25 cellular contexts compared by ENCODE assay signal in genomic region chr2:185050804-185051203, GRCh38.
"Had no signal": no experiment of that assay in that cellular context is flagged by ENCODE, and none has a peak within 500 bp of the region (broad histone marks: within the 10 kb centered on the region; RNA-seq: fewer than 3 reads in every experiment).

No MANE protein-coding gene starts in this region.

- H3K9me3 ChIP-seq: ovary, psoas muscle, right lobe of liver, thoracic aorta, thyroid gland, tibial nerve, upper lobe of left lung, vagina had no signal

- H3K4me2 ChIP-seq: neural progenitor cell had no signal

- H3K9ac ChIP-seq: neural progenitor cell, parathyroid adenoma had no signal

- H3K4me1 ChIP-seq: neural progenitor cell, parathyroid adenoma, psoas muscle, right lobe of liver, sigmoid colon, stomach, thyroid gland, tibial nerve, upper lobe of left lung, vagina had no signal

- H3K79me2 ChIP-seq: parathyroid adenoma had no signal

- ATAC-seq: natural killer cell; psoas muscle; right cardiac atrium; right lobe of liver; stimulated activated effector memory CD8-positive, alpha-beta T cell treated with anti-CD3 and anti-CD28 coated beads, Interleukin-12 subunit alpha, Interleukin-12 subunit beta, amount 100 ng/mL, for 72 hours; stimulated activated naive B cell treated with anti-CD40 and anti-IgM and Interleukin-4, amounts not matched to agents 10 μg/mL and 1 μg/mL and 100 μg/mL, for 72 hours had no signal

- H3K36me3 ChIP-seq: neural progenitor cell, ovary, right lobe of liver, sigmoid colon, stomach, thoracic aorta, thyroid gland, tibial nerve, upper lobe of left lung, vagina had no signal

- H3K4me3 ChIP-seq: neural progenitor cell, ovary, psoas muscle, right lobe of liver, sigmoid colon, stomach, thoracic aorta, thyroid gland, tibial nerve, upper lobe of left lung, vagina had no signal

- DNase-seq: natural killer cell; occipital lobe; ovary; posterior cingulate gyrus; psoas muscle; right cardiac atrium; right lobe of liver; sigmoid colon; small intestine; stimulated activated CD4-positive, alpha-beta T cell treated with anti-CD3 and anti-CD28 coated beads, Interleukin-15, amount 100 ng/mL, for 24 hours; stimulated activated CD4-positive, alpha-beta T cell treated with anti-CD3 and anti-CD28 coated beads, Interleukin-2, amount 100 ng/mL, for 24 hours; stimulated activated CD4-positive, alpha-beta T cell treated with anti-CD3 and anti-CD28 coated beads, Interleukin-2, amount 100 ng/mL, for 48 hours; stimulated activated CD4-positive, alpha-beta T cell treated with anti-CD3 and anti-CD28 coated beads, Interleukin-4, amount 100 ng/mL, for 24 hours; stimulated activated naive B cell treated with anti-CD40 and anti-IgM and Interleukin-4, amounts not matched to agents 10 μg/mL and 1 μg/mL and 100 μg/mL, for 72 hours; stimulated activated naive CD4-positive, alpha-beta T cell treated with Interleukin-2 at 50 U/mL for 16 hours; stomach; thyroid gland; trophoblast cell; upper lobe of left lung had no signal

- H2AFZ ChIP-seq: neural progenitor cell, parathyroid adenoma had no signal

- H3K27ac ChIP-seq: neural progenitor cell, ovary, parathyroid adenoma, psoas muscle, right lobe of liver, sigmoid colon, stomach, thoracic aorta, thyroid gland, tibial nerve, upper lobe of left lung, vagina had no signal

- H3K27me3 ChIP-seq: neural progenitor cell, ovary, right lobe of liver, sigmoid colon, stomach, thyroid gland, tibial nerve, upper lobe of left lung, vagina had no signal
